In genomic region chr7:23462846-23463245, GRCh38 we compare ENCODE assay signal across 9 cellular contexts. TPM values are rescaled to one million over a fixed set of nuclear protein-coding genes. Genes with fewer than 3 reads are reported as not detected.
DNase-seq lines count a peak whose midpoint lies in the region; ATAC-seq and TF ChIP-seq lines count a peak whose summit lies in the region.
"Had no signal": no experiment of that assay in that cellular context is flagged by ENCODE, and none has a peak within 500 bp of the region (broad histone marks: within the 10 kb centered on the region; RNA-seq: fewer than 3 reads in every experiment).

No MANE protein-coding gene starts in this region.

- H4K20me1 ChIP-seq in Loucy (ENCODE audit: insufficient read depth, low read length, poor library complexity, severe bottlenecking), result no peaks in the 10 kb centered on the region

- no peaks in the 10 kb centered on the region for H3K9me3 ChIP-seq in Loucy (ENCODE audit: insufficient read depth, low read depth, low read length)
- H3K9me3 ChIP-seq in naive thymus-derived CD4-positive, alpha-beta T cell (ENCODE audit: control insufficient read depth in 2 of 3, low read length in 3 of 3), result no peaks in the 10 kb centered on the region

- peak; percentile 58 for TF ChIP-seq CTCF in Loucy (conservative IDR thresholded peaks at IDR 0.05; ENCODE audit: low read length)
- peak in 46 of 56 donors; percentile 9 to 71 (median 40) for TF ChIP-seq CTCF in dorsolateral prefrontal cortex (IDR thresholded peaks at IDR 0.05 in 54 of 56, conservative IDR thresholded peaks at IDR 0.05 in 2 of 56; ENCODE audit: low read depth in 1 of 56, partially characterized antibody in 56 of 56)
- no peak for TF ChIP-seq CTCF in lower leg skin (IDR thresholded peaks at IDR 0.05)

- peaks cover 4 to 22% (median 9%) of the 10 kb centered on the region in 7 donors for H3K4me1 Mint-ChIP-seq in naive thymus-derived CD4-positive, alpha-beta T cell

- no peak overlapping the region for H3K4me2 ChIP-seq in Loucy (ENCODE audit: low read depth, low read length, poor library complexity, severe bottlenecking)

- H3F3A ChIP-seq in Loucy (ENCODE audit: low read depth), result no peaks in the 10 kb centered on the region

- intact Hi-C loops in dorsolateral prefrontal cortex (cut with DNase I) (loop anchor here in 1 of 2 donors (5.0 kb wide), 1 partner anchor 186 kb away; no protein-coding TSS in a partner anchor), lower leg skin (cut with DNase I; ENCODE audit: low total_unique reads) (no loop called here)
- intact Hi-C loops in naive thymus-derived CD4-positive, alpha-beta T cell (cut with micrococcal nuclease), result loop anchor here (1.0 to 2.0 kb wide), 3 partner anchors 186 to 190 kb away; no protein-coding TSS in a partner anchor

- peaks cover 0 to 5% (median 0%) of the 10 kb centered on the region in 5 donors for H3K36me3 Mint-ChIP-seq in naive thymus-derived CD4-positive, alpha-beta T cell

- CTCF ChIA-PET in naive thymus-derived CD4-positive, alpha-beta T cell (lab: Charles Lee), result interaction anchor here (1.5 kb wide), 1 partner anchor 190 kb away, joined by 8 read pairs; no protein-coding TSS in a partner anchor

- DNase-seq in EL (peak; percentile 52), dorsolateral prefrontal cortex (peak in 1 of 10 donors; percentile 21), NCI-H2227 (lab: John Stamatoyannopoulos, UW; ENCODE audit: unreplicated experiment) (no peak), lower leg skin (ENCODE audit: low spot score in 2 of 2) (no peak)
- peak in 1 of 9 donors; percentile 10 for DNase-seq in naive thymus-derived CD4-positive, alpha-beta T cell
- DNase-seq in activated CD4-positive, CD25-positive, alpha-beta regulatory T cell treated with anti-CD3 and anti-CD28 coated beads, Interleukin-2, amount 50 U/mL, for 72 hours, result no peak
- DNase-seq in effector CD4-positive, alpha-beta T cell, result no peak

- POLR2A ChIA-PET in naive thymus-derived CD4-positive, alpha-beta T cell (lab: Charles Lee), result interaction anchor here (1.1 kb wide), 1 partner anchor 10 kb away, joined by 3 read pairs; no protein-coding TSS in a partner anchor

- H3K4me1 ChIP-seq in Loucy (ENCODE audit: insufficient read depth, low read length, poor library complexity, severe bottlenecking), result no peaks in the 10 kb centered on the region
- peaks cover 0 to 7% of the 10 kb centered on the region in 2 donors for H3K4me1 ChIP-seq in naive thymus-derived CD4-positive, alpha-beta T cell (ENCODE audit: control insufficient read depth in 2 of 2, insufficient read depth in 2 of 2, low read length in 2 of 2)
- H3K4me1 ChIP-seq: parathyroid adenoma had no signal

- no peak overlapping the region for H3K27ac ChIP-seq in dorsolateral prefrontal cortex
- no peak overlapping the region for H3K27ac ChIP-seq in naive thymus-derived CD4-positive, alpha-beta T cell (ENCODE audit: low read depth, low read length)
- H3K27ac ChIP-seq: parathyroid adenoma had no signal

- H3K9me2 ChIP-seq in Loucy (replicated peaks; ENCODE audit: low read depth, low read length), result no peaks in the 10 kb centered on the region

- H2AFZ ChIP-seq in Loucy (ENCODE audit: low read length), result no peak overlapping the region; the same call in 1 of the 2 replicates
- H2AFZ ChIP-seq: parathyroid adenoma had no signal

- H3K27me3 ChIP-seq in Loucy (ENCODE audit: insufficient read depth, low read length, poor library complexity, severe bottlenecking) (no peaks in the 10 kb centered on the region), dorsolateral prefrontal cortex (peaks cover 0 to 90% (median 64%) of the 10 kb centered on the region in 45 donors)
- H3K27me3 ChIP-seq in naive thymus-derived CD4-positive, alpha-beta T cell (ENCODE audit: control insufficient read depth in 2 of 2, insufficient read depth in 2 of 2, low read length in 2 of 2), result peaks cover 9 to 14% of the 10 kb centered on the region in 2 donors

- no peak overlapping the region for H3K4me3 ChIP-seq in Loucy (ENCODE audit: low read length, poor library complexity, severe bottlenecking)
- H3K4me3 ChIP-seq in dorsolateral prefrontal cortex, result no peak overlapping the region
- no peak overlapping the region for H3K4me3 ChIP-seq in naive thymus-derived CD4-positive, alpha-beta T cell (ENCODE audit: low read length)
- H3K4me3 ChIP-seq in lower leg skin (ENCODE audit: low read depth, poor library complexity, severe bottlenecking), result no peak overlapping the region

- TF ChIP-seq POLR2A in lower leg skin (IDR thresholded peaks at IDR 0.05), result no peak

- peaks cover 56 to 81% (median 64%) of the 10 kb centered on the region in 5 donors for H3K27me3 Mint-ChIP-seq in naive thymus-derived CD4-positive, alpha-beta T cell

- no peaks in the 10 kb centered on the region for H3K36me3 ChIP-seq in Loucy (ENCODE audit: insufficient read depth, low read length)
- H3K36me3 ChIP-seq in naive thymus-derived CD4-positive, alpha-beta T cell (ENCODE audit: control insufficient read depth in 2 of 3, insufficient read depth in 3 of 3, low read length in 3 of 3), result no peaks in the 10 kb centered on the region

- no peaks in the 10 kb centered on the region for H3K79me2 ChIP-seq in Loucy (ENCODE audit: insufficient read depth, low read length)
- H3K79me2 ChIP-seq: parathyroid adenoma had no signal

- H3K4me3 Mint-ChIP-seq in naive thymus-derived CD4-positive, alpha-beta T cell, result no peak overlapping the region

- peak; percentile 48 for ATAC-seq in naive thymus-derived CD4-positive, alpha-beta T cell

- WGBS in lower leg skin, 2 donors, result 18 to 30% methylated on average over 2 of the region's 2 CpGs

- H3K9me3 Mint-ChIP-seq in naive thymus-derived CD4-positive, alpha-beta T cell, result peaks cover 0 to 3% (median 0%) of the 10 kb centered on the region in 11 donors

- peak overlapping the region in 1 of 9 donors; percentile 23 for H3K27ac Mint-ChIP-seq in naive thymus-derived CD4-positive, alpha-beta T cell

- H3K9ac ChIP-seq in Loucy (ENCODE audit: low read depth, low read length, poor library complexity, severe bottlenecking), result no peak overlapping the region
- H3K9ac ChIP-seq: parathyroid adenoma had no signal

RNA-seq across cellular contexts. Expression of gene IGF2BP3, which starts 7.4 kb away (rescaled TPM):
- total RNA-seq in dorsolateral prefrontal cortex (1 to 10 TPM in 116 of 120 experiments, under 1 TPM in 3, not detected in 1; 0.74 to 10.0 (median 3.3) TPM), lower leg skin (under 1 TPM in 1 of 4 donors, not detected in 3; 0.15 TPM)
- total RNA-seq in naive thymus-derived CD4-positive, alpha-beta T cell, result 1 to 10 TPM in 3 of 5 experiments, under 1 TPM in 2; 0.13 to 1.8 (median 1.2) TPM
- polyA plus RNA-seq in naive thymus-derived CD4-positive, alpha-beta T cell, result under 1 TPM in 1 of 2 donors, not detected in 1; 0.35 TPM

Comparison
In these comparisons a context has a peak if more than half of its experiments do, and no peak if none do; other contexts are left out.
1. CTCF ChIP-seq: peak in Loucy (single experiment) and dorsolateral prefrontal cortex (46 of 56); none in lower leg skin (0 of 3).